In genomic region chr14:90087433-90087832, GRCh38 we compare ENCODE assay signal across 9 cellular contexts. TPM values are rescaled to one million over a fixed set of nuclear protein-coding genes. Genes with fewer than 3 reads are reported as not detected.
DNase-seq lines count a peak whose midpoint lies in the region; ATAC-seq and TF ChIP-seq lines count a peak whose summit lies in the region.
"Had no signal": no experiment of that assay in that cellular context is flagged by ENCODE, and none has a peak within 500 bp of the region (broad histone marks: within the 10 kb centered on the region; RNA-seq: fewer than 3 reads in every experiment).

No MANE protein-coding gene starts in this region.

- no peaks in the 10 kb centered on the region for H3K36me3 Mint-ChIP-seq in CD8-positive, alpha-beta T cell

- peak; percentile 53 for ATAC-seq in GM19043 (IDR thresholded peaks at IDR 0.05; ENCODE audit: low read depth, unreplicated experiment)
- no peak for ATAC-seq in GM19467 (IDR thresholded peaks at IDR 0.05; ENCODE audit: unreplicated experiment)
- ATAC-seq in CD8-positive, alpha-beta T cell = no peak

- H3K4me1 ChIP-seq in CD8-positive, alpha-beta T cell (ENCODE audit: insufficient read depth, low read length) = no peaks in the 10 kb centered on the region

- H3K9me3 ChIP-seq in CD8-positive, alpha-beta T cell (ENCODE audit: low read length) = no peaks in the 10 kb centered on the region
- H3K9me3 ChIP-seq: HAP-1 had no signal

- no peak overlapping the region for H3K27ac Mint-ChIP-seq in CD8-positive, alpha-beta T cell

- H3K36me3 ChIP-seq in CD8-positive, alpha-beta T cell (ENCODE audit: insufficient read depth, low read length) = no peaks in the 10 kb centered on the region
- H3K36me3 ChIP-seq: HAP-1 had no signal

- H3K27me3 Mint-ChIP-seq in CD8-positive, alpha-beta T cell (ENCODE audit: low read depth) = peaks cover 32% of the 10 kb centered on the region

- no peaks in the 10 kb centered on the region for H3K27me3 ChIP-seq in CD8-positive, alpha-beta T cell (ENCODE audit: insufficient read depth, low read length)

- no peak overlapping the region for H3K4me3 Mint-ChIP-seq in CD8-positive, alpha-beta T cell

- no peak overlapping the region for H3K4me3 ChIP-seq in fibroblast of pulmonary artery (replicated peaks; ENCODE audit: low read depth, low read length)
- no peak overlapping the region for H3K4me3 ChIP-seq in CD8-positive, alpha-beta T cell (ENCODE audit: low read depth, low read length)
- H3K4me3 ChIP-seq: HAP-1 had no signal

- intact Hi-C loops in CD8-positive, alpha-beta T cell (cut with DNase I, micrococcal nuclease) = no loop called here

- H3K27ac ChIP-seq in CD8-positive, alpha-beta T cell (ENCODE audit: low read depth, low read length) = no peak overlapping the region

- no peak for TF ChIP-seq CTCF in fibroblast of pulmonary artery (IDR thresholded peaks at IDR 0.05; ENCODE audit: low read length, missing control alignments)
- no peak for TF ChIP-seq CTCF in CD8-positive, alpha-beta T cell (IDR thresholded peaks at IDR 0.05)

- DNase-seq in OCI-M1 (lab: John Stamatoyannopoulos, UW) = peak; percentile 6
- DNase-seq in fibroblast of pulmonary artery (ENCODE audit: low read depth) = peak; percentile 70
- peak; percentile 47 for DNase-seq in putamen (ENCODE audit: low spot score)
- no peak for DNase-seq in NCI-H1694 treated with DMSO at 0.1 percent for 48 hours (lab: John Stamatoyannopoulos, UW)
- DNase-seq in central memory CD4-positive, alpha-beta T cell = no peak
- no peak for DNase-seq in CD8-positive, alpha-beta T cell

- no peaks in the 10 kb centered on the region for H3K4me1 Mint-ChIP-seq in CD8-positive, alpha-beta T cell (ENCODE audit: low read depth)

- H3K9me3 Mint-ChIP-seq in CD8-positive, alpha-beta T cell = no peaks in the 10 kb centered on the region

- CTCF ChIA-PET in CD8-positive, alpha-beta T cell (lab: Charles Lee) = no interaction called here

- POLR2A ChIA-PET in CD8-positive, alpha-beta T cell (lab: Charles Lee) = no interaction called here

RNA-seq across cellular contexts. Expression of gene KCNK13, which starts 25.6 kb away (rescaled TPM):
- total RNA-seq in CD8-positive, alpha-beta T cell = not detected

Comparison
In these comparisons a context has a peak if more than half of its experiments do, and no peak if none do; other contexts are left out.
1. DNase-seq: peak in OCI-M1 (single experiment), fibroblast of pulmonary artery (single experiment) and putamen (single experiment); none in NCI-H1694 treated with DMSO at 0.1 percent for 48 hours (single experiment), central memory CD4-positive, alpha-beta T cell (single experiment) and CD8-positive, alpha-beta T cell (0 of 7).